38 cellular contexts compared by ENCODE assay signal in genomic region chr5:170228756-170229459, GRCh38. TPM values are rescaled to one million over a fixed set of nuclear protein-coding genes. Genes with fewer than 3 reads are reported as not detected.
"Had no signal": no experiment of that assay in that cellular context is flagged by ENCODE, and none has a peak within 500 bp of the region (broad histone marks: within the 10 kb centered on the region; RNA-seq: fewer than 3 reads in every experiment).

No MANE protein-coding gene starts in this region.

- H3K27ac ChIP-seq: ascending aorta, cardiac muscle cell, SK-N-MC, VCaP had no signal

- H3K36me3 Mint-ChIP-seq: activated naive CD4-positive, alpha-beta T cell treated with anti-CD3 and anti-CD28 coated beads, Interleukin-2, amount 50 U/mL, for 24 hours; T-cell had no signal

- H3K27me3 Mint-ChIP-seq: activated CD4-positive, alpha-beta T cell treated with anti-CD3 and anti-CD28 coated beads, Interleukin-2, amount 10 ng/mL, durations not matched to agents 24 days and 14 days; activated CD8-positive, alpha-beta T cell treated with anti-CD3 and anti-CD28 coated beads for 36 hours; activated naive CD4-positive, alpha-beta T cell treated with anti-CD3 and anti-CD28 coated beads, Interleukin-2, amount 50 U/mL, for 24 hours; activated T-cell treated with anti-CD3 and anti-CD28 coated beads, Interleukin-2, amount 50 U/mL, for 24 hours; central memory CD8-positive, alpha-beta T cell; T-cell had no signal

- ATAC-seq: activated CD8-positive, alpha-beta T cell treated with anti-CD3 and anti-CD28 coated beads for 36 hours; T-cell had no signal

- DNase-seq: activated CD4-positive, alpha-beta T cell treated with anti-CD3 and anti-CD28 coated beads for 1 hour; activated CD4-positive, alpha-beta T cell treated with anti-CD3 and anti-CD28 coated beads, Interleukin-2, amount 10 ng/mL, durations not matched to agents 24 days and 14 days; activated CD4-positive, alpha-beta T cell treated with anti-CD3 and anti-CD28 coated beads, Interleukin-2, amount 50 U/mL, for 4 hours; activated CD4-positive, CD25-positive, alpha-beta regulatory T cell; activated CD8-positive, alpha-beta T cell treated with anti-CD3 and anti-CD28 coated beads for 36 hours; activated gamma-delta T cell; activated naive CD4-positive, alpha-beta T cell treated with Interleukin-2 at 50 U/mL for 16 hours; activated naive CD8-positive, alpha-beta T cell treated with anti-CD3 and anti-CD28 coated beads, Interleukin-2, amount 10 ng/mL, durations not matched to agents 7 days and 5 days; activated T-cell treated with anti-CD3 and anti-CD28 coated beads, Interleukin-2, amount 50 U/mL, for 24 hours; amygdala; KG1; MM.1S; NCI-H1092 treated with DMSO at 0.1 percent for 48 hours; NCI-H1417; NCI-H146; NCI-H187; NCI-H2029 treated with DMSO at 0.1 percent for 48 hours; NCI-H2107; NCI-H2171; NCI-H510A; NCI-H526; NCI-H748 treated with DMSO at 0.1 percent for 48 hours; NK-92 treated with Interleukin-12 subunit alpha and Interleukin-12 subunit beta, amount 100 ng/mL, for 24 hours; OCI-M1; Right ventricle myocardium superior; T-cell; T-helper 2 cell; T-helper 9 cell had no signal

- H3K4me3 Mint-ChIP-seq: activated CD4-positive, alpha-beta T cell treated with anti-CD3 and anti-CD28 coated beads, Interleukin-2, amount 10 ng/mL, durations not matched to agents 24 days and 14 days; activated CD8-positive, alpha-beta T cell treated with anti-CD3 and anti-CD28 coated beads for 36 hours; activated naive CD4-positive, alpha-beta T cell treated with anti-CD3 and anti-CD28 coated beads, Interleukin-2, amount 50 U/mL, for 24 hours; activated naive CD8-positive, alpha-beta T cell treated with anti-CD3 and anti-CD28 coated beads, Interleukin-2, amount 10 ng/mL, durations not matched to agents 7 days and 5 days; activated T-cell treated with anti-CD3 and anti-CD28 coated beads, Interleukin-2, amount 50 U/mL, for 24 hours; central memory CD8-positive, alpha-beta T cell; T-cell had no signal

- H3K9me3 ChIP-seq: ascending aorta had no signal

- H3K36me3 ChIP-seq: ascending aorta, cardiac muscle cell had no signal

- H3K27ac Mint-ChIP-seq: activated CD4-positive, alpha-beta T cell treated with anti-CD3 and anti-CD28 coated beads, Interleukin-2, amount 10 ng/mL, durations not matched to agents 24 days and 14 days; activated CD8-positive, alpha-beta T cell treated with anti-CD3 and anti-CD28 coated beads for 36 hours; activated naive CD4-positive, alpha-beta T cell treated with anti-CD3 and anti-CD28 coated beads, Interleukin-2, amount 50 U/mL, for 24 hours; activated naive CD8-positive, alpha-beta T cell treated with anti-CD3 and anti-CD28 coated beads, Interleukin-2, amount 10 ng/mL, durations not matched to agents 7 days and 5 days; activated T-cell treated with anti-CD3 and anti-CD28 coated beads, Interleukin-2, amount 50 U/mL, for 24 hours; activated T-helper 2 cell treated with anti-CD3 and anti-CD28 coated beads, Interferon-gamma antibody, Interleukin-2, Interleukin-4, amounts not matched to agents 10 μg/mL and 5 μg/mL and 100 μg/mL, durations not matched to agents 14 hours and 24 hours and 36 hours; T-cell had no signal

- H3K27me3 ChIP-seq: ascending aorta, cardiac muscle cell had no signal

- H3K4me3 ChIP-seq: ascending aorta, cardiac muscle cell, SK-N-MC had no signal

- H3K9me3 Mint-ChIP-seq: activated CD4-positive, alpha-beta T cell treated with anti-CD3 and anti-CD28 coated beads, Interleukin-2, amount 10 ng/mL, durations not matched to agents 24 days and 14 days; activated CD8-positive, alpha-beta T cell treated with anti-CD3 and anti-CD28 coated beads for 36 hours; activated naive CD4-positive, alpha-beta T cell treated with anti-CD3 and anti-CD28 coated beads, Interleukin-2, amount 50 U/mL, for 24 hours; activated naive CD8-positive, alpha-beta T cell treated with anti-CD3 and anti-CD28 coated beads, Interleukin-2, amount 10 ng/mL, durations not matched to agents 7 days and 5 days; activated T-cell treated with anti-CD3 and anti-CD28 coated beads, Interleukin-2, amount 50 U/mL, for 24 hours; activated T-helper 2 cell treated with anti-CD3 and anti-CD28 coated beads, Interferon-gamma antibody, Interleukin-2, Interleukin-4, amounts not matched to agents 10 μg/mL and 5 μg/mL and 100 μg/mL, durations not matched to agents 14 hours and 24 hours and 36 hours; central memory CD8-positive, alpha-beta T cell; T-cell had no signal

- H3K4me1 ChIP-seq: ascending aorta had no signal

RNA-seq across cellular contexts. Expression of gene C5orf58, which starts 3.9 kb away (rescaled TPM):
- total RNA-seq: activated CD4-positive, alpha-beta T cell treated with anti-CD3 and anti-CD28 coated beads, Interleukin-2, amount 10 ng/mL, durations not matched to agents 24 days and 14 days; activated CD8-positive, alpha-beta memory T cell treated with anti-CD3 and anti-CD28 coated beads for 36 hours; activated CD8-positive, alpha-beta T cell treated with anti-CD3 and anti-CD28 coated beads for 36 hours; activated naive CD8-positive, alpha-beta T cell treated with anti-CD3 and anti-CD28 coated beads, Interleukin-2, amount 10 ng/mL, durations not matched to agents 7 days and 5 days; activated T-helper 2 cell treated with anti-CD3 and anti-CD28 coated beads, Interferon-gamma antibody, Interleukin-2, Interleukin-4, amounts not matched to agents 10 μg/mL and 5 μg/mL and 100 μg/mL, durations not matched to agents 14 hours and 24 hours and 36 hours; ascending aorta; cardiac muscle cell; LHCN-M2; T-cell had no signal
- polyA plus RNA-seq: adipose tissue, cardiac muscle cell had no signal
